Comparison of ENCODE assay signal across 8 cellular contexts in the genomic region with DNA sequence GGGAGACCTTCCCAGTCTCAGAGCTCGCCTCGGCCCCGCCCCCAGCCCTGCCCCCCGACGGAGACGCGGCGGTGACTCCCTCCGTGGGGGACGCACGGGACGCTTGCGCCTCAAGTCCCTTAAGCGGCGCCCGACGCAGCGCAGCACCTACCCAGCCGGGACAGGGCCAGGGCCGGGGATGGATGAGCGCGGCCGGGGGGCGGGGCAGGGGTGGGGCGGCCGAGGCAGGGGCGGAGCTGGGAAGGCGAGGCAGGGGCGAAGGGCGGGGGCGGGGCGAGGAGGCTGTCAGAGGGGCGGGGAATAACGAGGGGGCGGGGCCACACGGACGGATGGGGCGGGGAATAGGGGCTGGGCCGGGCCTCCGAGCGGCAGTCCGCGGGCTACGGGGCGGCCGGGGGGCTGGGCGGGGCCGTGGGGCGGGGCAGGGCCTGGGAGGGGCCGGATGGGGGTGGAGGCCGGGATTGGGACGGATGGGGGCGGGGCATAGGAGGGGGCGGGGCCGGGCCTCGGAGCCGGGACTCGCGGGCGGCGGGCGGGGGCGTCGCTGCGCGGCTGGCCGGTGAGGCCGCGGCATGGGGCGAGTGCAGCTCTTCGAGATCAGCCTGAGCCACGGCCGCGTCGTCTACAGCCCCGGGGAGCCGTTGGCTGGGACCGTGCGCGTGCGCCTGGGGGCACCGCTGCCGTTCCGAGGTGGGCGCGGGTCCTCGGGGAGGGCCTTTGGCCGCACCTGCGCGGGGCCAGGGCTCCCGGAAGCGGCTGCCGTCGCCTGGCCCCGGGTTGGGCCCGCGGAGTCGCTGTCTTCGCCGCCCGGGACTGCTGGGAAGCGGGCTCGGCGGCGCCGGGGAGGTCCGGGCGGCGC. TPM values are rescaled to one million over a fixed set of nuclear protein-coding genes. Genes with fewer than 3 reads are reported as not detected.
A peak's percentile ranks its signal among the peaks of the same experiment; 100 is the strongest.
DNase-seq lines count a peak whose midpoint lies in the region; ATAC-seq and TF ChIP-seq lines count a peak whose summit lies in the region.

ARRDC1 (plus strand) TSS at position 541 of the 859 bp plus-strand sequence; CDS start at position 573, 32 bp downstream.

- peak; percentile 95 for ATAC-seq in activated naive CD8-positive, alpha-beta T cell treated with anti-CD3 and anti-CD28 coated beads, Interleukin-2, amount 10 ng/mL, durations not matched to agents 7 days and 5 days (ENCODE audit: low read depth)

- no peak within 1 kb of the TSS for H2AK5ac ChIP-seq in trophoblast cell (ENCODE audit: low read length)

- peak within 1 kb of the TSS; percentile 86 for H3K4ac ChIP-seq in trophoblast cell (ENCODE audit: low read depth, low read length)

- H3K4me1 Mint-ChIP-seq in activated naive CD8-positive, alpha-beta T cell treated with anti-CD3 and anti-CD28 coated beads, Interleukin-2, amount 10 ng/mL, durations not matched to agents 7 days and 5 days, result peaks cover 16% of the 10 kb centered on the region

- H3K4me3 Mint-ChIP-seq in activated naive CD8-positive, alpha-beta T cell treated with anti-CD3 and anti-CD28 coated beads, Interleukin-2, amount 10 ng/mL, durations not matched to agents 7 days and 5 days, result peak within 1 kb of the TSS; percentile 83

- H3K27ac ChIP-seq in trophoblast cell (ENCODE audit: low read depth, low read length) (peak within 1 kb of the TSS; percentile 60), tibial artery (peak within 1 kb of the TSS; percentile 77 to 81)

- H4K8ac ChIP-seq in trophoblast cell (ENCODE audit: low read depth, low read length), result peak within 1 kb of the TSS; percentile 94

- peak within 1 kb of the TSS; percentile 64 for H2BK5ac ChIP-seq in trophoblast cell (ENCODE audit: low read depth, low read length, poor library complexity)

- peaks cover 9 to 14% of the 10 kb centered on the region in 2 experiments for H3K4me1 ChIP-seq in trophoblast cell (ENCODE audit: control insufficient read depth in 1 of 2, insufficient read depth in 2 of 2, low read length in 2 of 2)
- peaks cover 3 to 48% (median 29%) of the 10 kb centered on the region in 4 donors for H3K4me1 ChIP-seq in tibial artery

- H3K18ac ChIP-seq in trophoblast cell (ENCODE audit: low read length), result peak within 1 kb of the TSS; percentile 98

- peak; percentile 99 for DNase-seq in GM03348 (ENCODE audit: low spot score)
- peak; percentile 98 for DNase-seq in HEK293T (ENCODE audit: extremely low spot score)
- DNase-seq in MV-4-11 (lab: John Stamatoyannopoulos, UW), result peak; percentile 90
- peak; percentile 87 to 88 for DNase-seq in SW 1271 (lab: John Stamatoyannopoulos, UW)
- DNase-seq in activated naive CD8-positive, alpha-beta T cell treated with anti-CD3 and anti-CD28 coated beads, Interleukin-2, amount 10 ng/mL, durations not matched to agents 7 days and 5 days, result peak; percentile 89
- peak; percentile 97 for DNase-seq in cardiac septum (ENCODE audit: low spot score)
- peak; percentile 82 to 86 for DNase-seq in trophoblast cell
- DNase-seq in tibial artery, result peak; percentile 93 to 96

- H3K36me3 ChIP-seq in trophoblast cell (ENCODE audit: control insufficient read depth in 1 of 2, insufficient read depth in 2 of 2, low read length in 2 of 2) (peaks cover 0 to 2% of the 10 kb centered on the region in 2 experiments), tibial artery (no peaks in the 10 kb centered on the region)

- peak within 1 kb of the TSS; percentile 88 for H3K4me3 ChIP-seq in trophoblast cell (ENCODE audit: low read depth, low read length)
- H3K4me3 ChIP-seq in tibial artery, result peak within 1 kb of the TSS; percentile 83 to 88

- peaks cover 6% of the 10 kb centered on the region for H3K79me1 ChIP-seq in trophoblast cell (ENCODE audit: low read length)

- peak within 1 kb of the TSS; percentile 94 for H4K12ac ChIP-seq in trophoblast cell (ENCODE audit: low read depth, low read length)

- H2BK12ac ChIP-seq in trophoblast cell (ENCODE audit: low read length), result peak within 1 kb of the TSS; percentile 75

- no peak for TF ChIP-seq CTCF in tibial artery (IDR thresholded peaks at IDR 0.05)

- no peaks in the 10 kb centered on the region for H3K9me3 Mint-ChIP-seq in activated naive CD8-positive, alpha-beta T cell treated with anti-CD3 and anti-CD28 coated beads, Interleukin-2, amount 10 ng/mL, durations not matched to agents 7 days and 5 days

- peak within 1 kb of the TSS; percentile 93 for H2AFZ ChIP-seq in trophoblast cell (ENCODE audit: insufficient read depth, low read length, poor library complexity)

- peak within 1 kb of the TSS; percentile 98 for H3K4me2 ChIP-seq in trophoblast cell (ENCODE audit: low read length)

- peaks cover 6% of the 10 kb centered on the region for H3K79me2 ChIP-seq in trophoblast cell (ENCODE audit: control insufficient read depth, insufficient read depth, low read length, poor library complexity)

- no peak within 1 kb of the TSS for H3K23ac ChIP-seq in trophoblast cell (ENCODE audit: low read length)

- H3K27ac Mint-ChIP-seq in activated naive CD8-positive, alpha-beta T cell treated with anti-CD3 and anti-CD28 coated beads, Interleukin-2, amount 10 ng/mL, durations not matched to agents 7 days and 5 days, result peak within 1 kb of the TSS; percentile 23

- H3K9me3 ChIP-seq in trophoblast cell (ENCODE audit: insufficient read depth, low read depth, low read length) (peaks cover 2% of the 10 kb centered on the region), tibial artery (no peaks in the 10 kb centered on the region)

- peak within 1 kb of the TSS; percentile 21 for H2BK120ac ChIP-seq in trophoblast cell (ENCODE audit: insufficient read depth, low read length, poor library complexity)

- peak within 1 kb of the TSS; percentile 97 for H3K14ac ChIP-seq in trophoblast cell (ENCODE audit: low read length)

- intact Hi-C loops in cardiac septum (cut with DNase I) (no loop called here), tibial artery (cut with DNase I; ENCODE audit: low total_unique reads) (no loop called here)

- H3K27me3 ChIP-seq in trophoblast cell (ENCODE audit: insufficient read depth, low read length) (no peaks in the 10 kb centered on the region), tibial artery (no peaks in the 10 kb centered on the region)

- H3K9ac ChIP-seq in trophoblast cell (ENCODE audit: low read length), result peak within 1 kb of the TSS; percentile 83

- CTCF ChIA-PET in HEK293T (lab: Yijun Ruan, JAX), result no interaction called here

- no peaks in the 10 kb centered on the region for H3K36me3 Mint-ChIP-seq in activated naive CD8-positive, alpha-beta T cell treated with anti-CD3 and anti-CD28 coated beads, Interleukin-2, amount 10 ng/mL, durations not matched to agents 7 days and 5 days

- peak within 1 kb of the TSS; percentile 41 for H4K91ac ChIP-seq in trophoblast cell (ENCODE audit: low read depth, low read length)

- POLR2A ChIA-PET in HEK293T (lab: Yijun Ruan, JAX), result interaction anchor here (0.6 to 1.0 kb wide), 5 partner anchors 13 to 27 kb away, joined by 3 to 6 read pairs (median 3); partner anchors contain the start of genes DPH7, EHMT1 and ZMYND19
- POLR2A ChIA-PET in activated naive CD8-positive, alpha-beta T cell treated with anti-CD3 and anti-CD28 coated beads, Interleukin-2, amount 10 ng/mL, durations not matched to agents 7 days and 5 days (lab: Charles Lee), result interaction anchor here (0.5 to 1.4 kb wide), 6 partner anchors 14 to 365 kb away, joined by 3 to 8 read pairs (median 4); partner anchors contain the start of genes DPH7, EHMT1, TUBB4B and ZMYND19

- H3K27me3 Mint-ChIP-seq in activated naive CD8-positive, alpha-beta T cell treated with anti-CD3 and anti-CD28 coated beads, Interleukin-2, amount 10 ng/mL, durations not matched to agents 7 days and 5 days, result peaks cover 2% of the 10 kb centered on the region

- no CpG with 5 or more reads among the region's 109 CpGs for WGBS in trophoblast cell (ENCODE audit: extremely low coverage, insufficient coverage, insufficient read length)

TF ChIP-seq in HEK293T, 16 proteins besides CTCF, POLR2A, EP300 and RAD21:
- TF ChIP-seq SUZ12 (IDR thresholded peaks at IDR 0.05) (no peak), BHLHE40 (IDR thresholded peaks at IDR 0.05; ENCODE audit: borderline replicate concordance) (no peak), TARDBP (IDR thresholded peaks at IDR 0.05) (no peak), FOXM1 (IDR thresholded peaks at IDR 0.05; ENCODE audit: borderline replicate concordance) (no peak), NFRKB (IDR thresholded peaks at IDR 0.05) (no peak), CTBP1 (IDR thresholded peaks at IDR 0.05; ENCODE audit: borderline replicate concordance) (no peak), FOXK2 (IDR thresholded peaks at IDR 0.05) (no peak), SP1 (IDR thresholded peaks at IDR 0.05) (no peak), FOXA1 (IDR thresholded peaks at IDR 0.05) (no peak), ZNF384 (IDR thresholded peaks at IDR 0.05) (no peak), PKNOX1 (IDR thresholded peaks at IDR 0.05) (no peak), L3MBTL2 (conservative IDR thresholded peaks at IDR 0.05) (no peak)

RNA-seq across cellular contexts. Expression of gene ARRDC1, which starts in this region (rescaled TPM):
- total RNA-seq in activated naive CD8-positive, alpha-beta T cell treated with anti-CD3 and anti-CD28 coated beads, Interleukin-2, amount 10 ng/mL, durations not matched to agents 7 days and 5 days, result 10 to 100 TPM; 62.8 to 64.6 TPM
- 21.1 TPM for total RNA-seq in cardiac septum
- 39.9 and 42.1 TPM in 2 replicates for polyA plus RNA-seq in trophoblast cell (2013)

Comparison
In these comparisons a context has a peak if more than half of its experiments do, and no peak if none do; other contexts are left out.
1. Peak in every context shown above with its lines: DNase-seq, ATAC-seq, H3K4me3 ChIP-seq and H3K27ac ChIP-seq.